Comparison of ENCODE assay signal across 9 cellular contexts in genomic region chr1:179016694-179017382, GRCh38.
DNase-seq lines count a peak whose midpoint lies in the region; ATAC-seq lines count a peak whose summit lies in the region.
"Had no signal": no experiment of that assay in that cellular context is flagged by ENCODE, and none has a peak within 500 bp of the region (broad histone marks: within the 10 kb centered on the region; RNA-seq: fewer than 3 reads in every experiment).

No MANE protein-coding gene starts in this region.

- H3K27ac ChIP-seq in epithelial cell of prostate, result peak overlapping the region; percentile 36
- peak overlapping the region; percentile 21 for H3K27ac ChIP-seq in muscle layer of colon (ENCODE audit: low read depth, low read length)
- H3K27ac ChIP-seq: SK-N-MC had no signal

- no peak overlapping the region for H3K9ac ChIP-seq in muscle layer of colon (ENCODE audit: low read length)

- H3K4me1 ChIP-seq in muscle layer of colon (ENCODE audit: insufficient read depth, low read length), result peaks cover 14% of the 10 kb centered on the region

- ATAC-seq in GM18858 (IDR thresholded peaks at IDR 0.05; ENCODE audit: unreplicated experiment) (no peak), HG03196 (IDR thresholded peaks at IDR 0.05; ENCODE audit: unreplicated experiment) (no peak)

- no peaks in the 10 kb centered on the region for H3K27me3 ChIP-seq in muscle layer of colon (ENCODE audit: control insufficient read depth in 1 of 2, insufficient read depth in 2 of 2, low read length in 2 of 2)

- no peaks in the 10 kb centered on the region for H3K9me3 ChIP-seq in muscle layer of colon (ENCODE audit: low read length)

- H3K4me3 ChIP-seq in muscle layer of colon (ENCODE audit: low read depth in 1 of 2, low read length in 2 of 2), result no peak overlapping the region
- H3K4me3 ChIP-seq: SK-N-MC had no signal

- H3K36me3 ChIP-seq in muscle layer of colon (ENCODE audit: insufficient read depth, low read length), result no peaks in the 10 kb centered on the region

- DNase-seq in GOT3 (lab: John Stamatoyannopoulos, UW), result peak; percentile 48
- DNase-seq in NOMO-1 treated with DMSO at 0.1 percent for 48 hours (lab: John Stamatoyannopoulos, UW; ENCODE audit: unreplicated experiment), result peak; percentile 74
- peak; percentile 87 for DNase-seq in epithelial cell of prostate (ENCODE audit: low read depth, low spot score)
- DNase-seq in activated naive CD4-positive, alpha-beta T cell (lab: John Stamatoyannopoulos, UW), result no peak
- DNase-seq in activated CD8-positive, alpha-beta memory T cell treated with anti-CD3 and anti-CD28 coated beads, Interleukin-2, amount 50 U/mL, for 48 hours, result no peak

Comparison
In these comparisons a context has a peak if more than half of its experiments do, and no peak if none do; other contexts are left out.
1. DNase-seq: peak in GOT3 (single experiment), NOMO-1 treated with DMSO at 0.1 percent for 48 hours (single experiment) and epithelial cell of prostate (single experiment); none in activated naive CD4-positive, alpha-beta T cell (0 of 4) and activated CD8-positive, alpha-beta memory T cell treated with anti-CD3 and anti-CD28 coated beads, Interleukin-2, amount 50 U/mL, for 48 hours (single experiment).